ENCODE assay signal across 10 cellular contexts in genomic region chr6:121437861-121438651, GRCh38.
DNase-seq lines count a peak whose midpoint lies in the region; FAIRE-seq and TF ChIP-seq lines count a peak whose summit lies in the region.
"Had no signal": no experiment of that assay in that cellular context is flagged by ENCODE, and none has a peak within 500 bp of the region (broad histone marks: within the 10 kb centered on the region; RNA-seq: fewer than 3 reads in every experiment).

No MANE protein-coding gene starts in this region.

- DNase-seq in NCI-H1105 treated with DMSO at 0.1 percent for 48 hours (lab: John Stamatoyannopoulos, UW): peak; percentile 43
- DNase-seq in NCI-H1105 (lab: John Stamatoyannopoulos, UW): no peak
- peak; percentile 60 for DNase-seq in astrocyte of the spinal cord (ENCODE audit: low read depth, low spot score)
- no peak for DNase-seq in superior temporal gyrus (ENCODE audit: extremely low spot score)
- no peak for DNase-seq in NCI-H1694 (lab: John Stamatoyannopoulos, UW)
- no peak for DNase-seq in midbrain (lab: John Stamatoyannopoulos, UW)

- H3K36me3 ChIP-seq in stomach smooth muscle (ENCODE audit: control insufficient read depth in 2 of 2, insufficient read depth in 2 of 2, low read length in 2 of 2): no peaks in the 10 kb centered on the region

- H3K27me3 ChIP-seq in stomach smooth muscle (ENCODE audit: control insufficient read depth in 1 of 2, insufficient read depth in 2 of 2, low read length in 2 of 2): no peaks in the 10 kb centered on the region

- peaks cover 11% of the 10 kb centered on the region for H3K4me1 ChIP-seq in stomach smooth muscle (ENCODE audit: control insufficient read depth, insufficient read depth, low read length)

- H3K9ac ChIP-seq in stomach smooth muscle (ENCODE audit: low read length in 2 of 2): peak overlapping the region; percentile 86 to 100

- peak; percentile 24 for FAIRE-seq in islet of Langerhans (lab: Jason Lieb, UNC)
- FAIRE-seq: A204.1 had no signal

- TF ChIP-seq CTCF in astrocyte of the spinal cord (IDR thresholded peaks at IDR 0.05; ENCODE audit: low read depth, low read length): no peak

- in situ Hi-C loops in astrocyte of the spinal cord (cut with HindIII; ENCODE audit: low sequenced_read_pairs): loop anchor here (10.0 kb wide), 1 partner anchor 407 kb away; no protein-coding TSS in a partner anchor

- H3K9me3 ChIP-seq in stomach smooth muscle (ENCODE audit: control insufficient read depth in 2 of 2, low read length in 2 of 2): no peaks in the 10 kb centered on the region

- peak overlapping the region; percentile 86 for H3K27ac ChIP-seq in stomach smooth muscle (ENCODE audit: low read length)
- H3K27ac ChIP-seq: VCaP had no signal

- H3K4me3 ChIP-seq in astrocyte of the spinal cord (ENCODE audit: low read depth, low read length) (peak overlapping the region; percentile 96), stomach smooth muscle (ENCODE audit: low read length in 2 of 2) (peak overlapping the region; percentile 88 to 98)

Comparison
In these comparisons a context has a peak if more than half of its experiments do, and no peak if none do; other contexts are left out.
1. DNase-seq: peak in NCI-H1105 treated with DMSO at 0.1 percent for 48 hours (single experiment) and astrocyte of the spinal cord (single experiment); none in NCI-H1105 (single experiment), superior temporal gyrus (single experiment), NCI-H1694 (single experiment) and midbrain (single experiment).